1 cellular context compared by ENCODE assay signal in genomic region chr5:160434022-160434531, GRCh38.
TF ChIP-seq lines count a peak whose summit lies in the region.

No MANE protein-coding gene starts in this region.

TF ChIP-seq in HepG2, 621 proteins besides CTCF, POLR2A, EP300 and RAD21:
- no peak for TF ChIP-seq NFE2L2 (IDR thresholded peaks at IDR 0.05; ENCODE audit: low read length)
- TF ChIP-seq NFIC (IDR thresholded peaks at IDR 0.05; ENCODE audit: low read length): no peak
- TF ChIP-seq ZNF652 (CRISPR knock-in tag; IDR thresholded peaks at IDR 0.05; ENCODE audit: borderline replicate concordance, low read depth): no peak
- TF ChIP-seq IKZF5 (CRISPR knock-in tag; IDR thresholded peaks at IDR 0.05): peak; percentile 39; the same call in 1 of the 2 replicates
- TF ChIP-seq IRF1 (CRISPR knock-in tag; IDR thresholded peaks at IDR 0.05; ENCODE audit: low read depth): no peak
- no peak for TF ChIP-seq BATF2 (CRISPR knock-in tag; IDR thresholded peaks at IDR 0.05)
- TF ChIP-seq ZNF687 (CRISPR knock-in tag; IDR thresholded peaks at IDR 0.05): peak; percentile 66
- peak; percentile 40; the same call in 1 of the 2 replicates for TF ChIP-seq ARID5B (CRISPR knock-in tag; IDR thresholded peaks at IDR 0.05)
- no peak for TF ChIP-seq ATF6 (CRISPR knock-in tag; conservative IDR thresholded peaks at IDR 0.05)
- no peak for TF ChIP-seq ZXDC (CRISPR knock-in tag; IDR thresholded peaks at IDR 0.05)
- no peak for TF ChIP-seq ZNF724P (CRISPR knock-in tag; IDR thresholded peaks at IDR 0.05; ENCODE audit: borderline replicate concordance)
- TF ChIP-seq SAP130 (CRISPR knock-in tag; IDR thresholded peaks at IDR 0.05; ENCODE audit: low read depth): peak; percentile 72
- 0 out of 2 replicates have a peak, but pooled peaks have one; percentile 43 for TF ChIP-seq KMT2B (CRISPR knock-in tag; IDR thresholded peaks at IDR 0.05)
- TF ChIP-seq RAD51 (IDR thresholded peaks at IDR 0.05; ENCODE audit: borderline replicate concordance): no peak; the same call in 1 of the 2 replicates
- peak; percentile 47; the same call in 1 of the 2 replicates for TF ChIP-seq ZNF501 (CRISPR knock-in tag; IDR thresholded peaks at IDR 0.05)
- TF ChIP-seq HNRNPK (IDR thresholded peaks at IDR 0.05; ENCODE audit: low read depth, low read length, poor library complexity, severe bottlenecking): no peak
- peak; percentile 15 for TF ChIP-seq XRCC5 (optimal IDR thresholded peaks at IDR 0.05; ENCODE audit: low read length)
- TF ChIP-seq MAF1 (CRISPR knock-in tag; IDR thresholded peaks at IDR 0.05; ENCODE audit: borderline replicate concordance): no peak
- TF ChIP-seq HOXA3 (CRISPR knock-in tag; IDR thresholded peaks at IDR 0.05): no peak
- no peak for TF ChIP-seq CBX2 (IDR thresholded peaks at IDR 0.05; ENCODE audit: low read depth, low read length)
- no peak for TF ChIP-seq CBX2 (CRISPR knock-in tag; IDR thresholded peaks at IDR 0.05; ENCODE audit: low read depth)
- TF ChIP-seq ETV5 (CRISPR knock-in tag; IDR thresholded peaks at IDR 0.05; ENCODE audit: borderline replicate concordance): peak; percentile 8; the same call in 1 of the 2 replicates
- TF ChIP-seq HMGXB4 (CRISPR knock-in tag; IDR thresholded peaks at IDR 0.05; ENCODE audit: borderline replicate concordance in 1 of 2, low read depth in 1 of 2): 0 out of 4 replicates have a peak, but pooled peaks of 1 of the 2 experiments have one; percentile 18
- no peak for TF ChIP-seq CENPT (CRISPR knock-in tag; IDR thresholded peaks at IDR 0.05; ENCODE audit: low read depth)
- peak; percentile 100 for TF ChIP-seq ZSCAN25 (CRISPR knock-in tag; IDR thresholded peaks at IDR 0.05)
- peak; percentile 31; the same call in 1 of the 2 replicates for TF ChIP-seq HDAC2 (CRISPR knock-in tag; IDR thresholded peaks at IDR 0.05)
- no peak for TF ChIP-seq FLYWCH1 (CRISPR knock-in tag; IDR thresholded peaks at IDR 0.05)
- TF ChIP-seq KDM2A (CRISPR knock-in tag; IDR thresholded peaks at IDR 0.05; ENCODE audit: borderline replicate concordance, low read depth): peak; percentile 26; the same call in 1 of the 2 replicates
- TF ChIP-seq IKZF1 (IDR thresholded peaks at IDR 0.05): no peak
- peak; percentile 30; the same call in 1 of the 2 replicates for TF ChIP-seq ZFX (CRISPR knock-in tag; IDR thresholded peaks at IDR 0.05; ENCODE audit: low read depth)
- no peak for TF ChIP-seq PAWR (CRISPR knock-in tag; IDR thresholded peaks at IDR 0.05; ENCODE audit: borderline replicate concordance)
- TF ChIP-seq RFX1 (IDR thresholded peaks at IDR 0.05): peak; percentile 64; the same call in 1 of the 2 replicates
- peak; percentile 83 for TF ChIP-seq RFX3 (CRISPR knock-in tag; IDR thresholded peaks at IDR 0.05)
- peak; percentile 77; the same call in 1 of the 2 replicates for TF ChIP-seq ZNF292 (CRISPR knock-in tag; IDR thresholded peaks at IDR 0.05; ENCODE audit: borderline replicate concordance, low read depth)
- TF ChIP-seq SALL2 (CRISPR knock-in tag; IDR thresholded peaks at IDR 0.05): no peak
- TF ChIP-seq SALL1 (CRISPR knock-in tag; IDR thresholded peaks at IDR 0.05): peak; percentile 59
- peak; percentile 99 for TF ChIP-seq ZKSCAN5 (CRISPR knock-in tag; IDR thresholded peaks at IDR 0.05)
- TF ChIP-seq ZNF569 (CRISPR knock-in tag; IDR thresholded peaks at IDR 0.05; ENCODE audit: borderline replicate concordance): no peak
- TF ChIP-seq DBP (CRISPR knock-in tag; IDR thresholded peaks at IDR 0.05; ENCODE audit: not compliant biosample characterization): no peak
- peak; percentile 70 for TF ChIP-seq TEAD3 (CRISPR knock-in tag; optimal IDR thresholded peaks at IDR 0.05; ENCODE audit: borderline replicate concordance)
- no peak for TF ChIP-seq MTA1 (CRISPR knock-in tag; IDR thresholded peaks at IDR 0.05; ENCODE audit: borderline replicate concordance)
- TF ChIP-seq RCOR2 (CRISPR knock-in tag; IDR thresholded peaks at IDR 0.05): no peak
- TF ChIP-seq MED1 (CRISPR knock-in tag; IDR thresholded peaks at IDR 0.05): peak; percentile 28; the same call in 1 of the 2 replicates
- TF ChIP-seq MXI1 (IDR thresholded peaks at IDR 0.05; ENCODE audit: borderline replicate concordance, low read depth, low read length): peak; percentile 37; the same call in 1 of the 3 replicates
- TF ChIP-seq ATF7 (IDR thresholded peaks at IDR 0.05): no peak
- no peak for TF ChIP-seq ATF7 (CRISPR knock-in tag; IDR thresholded peaks at IDR 0.05)
- 0 out of 2 replicates have a peak, but pooled peaks have one; percentile 76 for TF ChIP-seq ZNF572 (CRISPR knock-in tag; IDR thresholded peaks at IDR 0.05)
- no peak for TF ChIP-seq PPARG (CRISPR knock-in tag; conservative IDR thresholded peaks at IDR 0.05)
TF ChIP-seq in HepG2: peak in this region for 22.
